In genomic region chr4:83781434-83781833, GRCh38 we compare ENCODE assay signal across 26 cellular contexts.
"Had no signal": no experiment of that assay in that cellular context is flagged by ENCODE, and none has a peak within 500 bp of the region (broad histone marks: within the 10 kb centered on the region; RNA-seq: fewer than 3 reads in every experiment).

No MANE protein-coding gene starts in this region.

- H3K9me3 ChIP-seq: ascending aorta, breast epithelium, colonic mucosa had no signal

- H3K27ac ChIP-seq: ascending aorta, breast epithelium, cardiac muscle cell, colonic mucosa, epithelial cell of prostate, WERI-Rb-1 had no signal

- H3K4me1 ChIP-seq: ascending aorta, breast epithelium, colonic mucosa had no signal

- DNase-seq: activated CD4-positive, alpha-beta memory T cell treated with anti-CD3 and anti-CD28 coated beads for 36 hours; activated CD4-positive, alpha-beta T cell treated with anti-CD3 and anti-CD28 coated beads for 36 hours; activated CD4-positive, alpha-beta T cell treated with anti-CD3 and anti-CD28 coated beads, Interleukin-2, amount 10 ng/mL, durations not matched to agents 24 days and 14 days; activated CD4-positive, CD25-positive, alpha-beta regulatory T cell; activated CD4-positive, CD25-positive, alpha-beta regulatory T cell treated with anti-CD3 and anti-CD28 coated beads, Interleukin-2, amount 50 U/mL, for 72 hours; activated CD8-positive, alpha-beta memory T cell treated with anti-CD3 and anti-CD28 coated beads, Interleukin-2, amount 10 ng/mL, durations not matched to agents 7 days and 5 days; activated CD8-positive, alpha-beta memory T cell treated with anti-CD3 and anti-CD28 coated beads, Interleukin-2, amount 50 U/mL, for 4 hours; activated CD8-positive, alpha-beta T cell treated with anti-CD3 and anti-CD28 coated beads, Interleukin-2, amount 10 ng/mL, durations not matched to agents 7 days and 5 days; activated effector memory CD4-positive, alpha-beta T cell treated with anti-CD3 and anti-CD28 coated beads, Interleukin-2, amount 50 U/mL, for 16 hours; activated naive CD4-positive, alpha-beta T cell treated with anti-CD3 and anti-CD28 coated beads, Interleukin-2, amount 10 ng/mL, durations not matched to agents 7 days and 5 days; activated naive CD8-positive, alpha-beta T cell treated with anti-CD3 and anti-CD28 coated beads, Interleukin-2, amount 10 ng/mL, durations not matched to agents 7 days and 5 days; activated T-cell treated with anti-CD3 and anti-CD28 coated beads, Interleukin-2, amount 50 U/mL, for 1 hour; activated T-cell treated with anti-CD3 and anti-CD28 coated beads, Interleukin-2, amount 50 U/mL, for 48 hours; central memory CD4-positive, alpha-beta T cell; cerebellar nuclear complex; colonic mucosa; effector CD8-positive, alpha-beta T cell; foreskin fibroblast; head of caudate nucleus; T1000; WERI-Rb-1 had no signal

- H3K4me3 ChIP-seq: ascending aorta, breast epithelium, cardiac muscle cell, colonic mucosa had no signal

- H3K36me3 ChIP-seq: ascending aorta, breast epithelium, cardiac muscle cell, colonic mucosa, WERI-Rb-1 had no signal

- ATAC-seq: activated CD4-positive, alpha-beta T cell treated with anti-CD3 and anti-CD28 coated beads for 36 hours; activated CD8-positive, alpha-beta memory T cell treated with anti-CD3 and anti-CD28 coated beads, Interleukin-2, amount 10 ng/mL, durations not matched to agents 7 days and 5 days; activated CD8-positive, alpha-beta T cell treated with anti-CD3 and anti-CD28 coated beads, Interleukin-2, amount 10 ng/mL, durations not matched to agents 7 days and 5 days; activated naive CD4-positive, alpha-beta T cell treated with anti-CD3 and anti-CD28 coated beads, Interleukin-2, amount 50 U/mL, for 72 hours had no signal

- H3K27me3 ChIP-seq: ascending aorta, breast epithelium, cardiac muscle cell, colonic mucosa had no signal
